In genomic region chr11:15993360-15993759, GRCh38 we compare ENCODE assay signal across 23 cellular contexts.
DNase-seq lines count a peak whose midpoint lies in the region; ATAC-seq and TF ChIP-seq lines count a peak whose summit lies in the region.
"Had no signal": no experiment of that assay in that cellular context is flagged by ENCODE, and none has a peak within 500 bp of the region (broad histone marks: within the 10 kb centered on the region; RNA-seq: fewer than 3 reads in every experiment).

No MANE protein-coding gene starts in this region.

- POLR2A ChIA-PET in IMR-90 (lab: Charles Lee; ENCODE audit: unreplicated experiment), result no interaction called here

- H3K4me3 Mint-ChIP-seq in nephron, result no peak overlapping the region
- H3K4me3 Mint-ChIP-seq: CD14-positive monocyte; CD4-positive, alpha-beta T cell; CD8-positive, alpha-beta memory T cell; HFFc6 had no signal

- H2BK20ac ChIP-seq in IMR-90 (ENCODE audit: low read depth, low read length), result no peak overlapping the region

- peaks cover 6% of the 10 kb centered on the region; the same call in 1 of the 2 replicates for H3K4me1 ChIP-seq in IMR-90 (ENCODE audit: control insufficient read depth, insufficient read depth, low read length)
- H3K4me1 ChIP-seq: A549; BE2C; BLaER1 treated with 17β-estradiol and CSF1 and Interleukin-3, amounts not matched to agents 10 nM and 100 nM; HAP-1 had no signal

- peaks cover 6% of the 10 kb centered on the region for H3K9me1 ChIP-seq in IMR-90 (ENCODE audit: insufficient read depth, low read length)

- peaks cover 2% of the 10 kb centered on the region for H3K9me3 Mint-ChIP-seq in nephron
- H3K9me3 Mint-ChIP-seq: CD4-positive, alpha-beta T cell; HFFc6 had no signal

- dilution Hi-C loops in IMR-90 (cut with HindIII; ENCODE audit: low sequenced_read_pairs, unreplicated experiment), result no loop called here

- peaks cover 46% of the 10 kb centered on the region for H3K4me1 Mint-ChIP-seq in nephron
- H3K4me1 Mint-ChIP-seq: CD14-positive monocyte; CD8-positive, alpha-beta memory T cell had no signal

- DNase-seq in IMR-90 (no peak), NCI-H69 (lab: John Stamatoyannopoulos, UW) (peak; percentile 80), posterior vena cava (ENCODE audit: low spot score) (no peak), cortex of kidney (lab: John Stamatoyannopoulos, UW) (no peak)
- DNase-seq: 8988T; ACHN; AML-193; BE2C; CD4-positive, alpha-beta T cell; CD8-positive, alpha-beta memory T cell; DMS 273 treated with DMSO at 0.1 percent for 48 hours; DMS79; EL; GF-D8; GOT3; HFFc6 had no signal

- H3K18ac ChIP-seq in IMR-90 (ENCODE audit: low read depth, low read length), result no peak overlapping the region

- no peak overlapping the region for H2BK5ac ChIP-seq in IMR-90 (ENCODE audit: low read depth, low read length, poor library complexity, severe bottlenecking)

- WGBS in IMR-90 (ENCODE audit: extremely low coverage in 2 of 2, insufficient read length in 1 of 2), 2 experiments, result no CpG with 5 or more reads among the region's 4 CpGs

- no peaks in the 10 kb centered on the region for H3K27me3 ChIP-seq in IMR-90 (ENCODE audit: control insufficient read depth, insufficient read depth, low read length)
- H3K27me3 ChIP-seq: BE2C; BLaER1 treated with 17β-estradiol and CSF1 and Interleukin-3, amounts not matched to agents 10 nM and 100 nM had no signal

- intact Hi-C loops in IMR-90 (cut with micrococcal nuclease), result no loop called here
- intact Hi-C loops in posterior vena cava (cut with DNase I), result no loop called here

- TF ChIP-seq RAD21 in IMR-90 (IDR thresholded peaks at IDR 0.05; ENCODE audit: low read length), result no peak

- peaks cover 5% of the 10 kb centered on the region for H3K36me3 Mint-ChIP-seq in nephron (ENCODE audit: low read depth)
- H3K36me3 Mint-ChIP-seq: CD14-positive monocyte; CD8-positive, alpha-beta memory T cell had no signal

- H3K27ac Mint-ChIP-seq in nephron, result peak overlapping the region in 2 of 3 experiments; percentile 6 to 34
- H3K27ac Mint-ChIP-seq: CD14-positive monocyte; CD4-positive, alpha-beta T cell; CD8-positive, alpha-beta memory T cell; HFFc6 had no signal

- no peak for TF ChIP-seq POLR2A in IMR-90 (IDR thresholded peaks at IDR 0.05; ENCODE audit: low read depth, low read length)

- H2BK15ac ChIP-seq in IMR-90 (ENCODE audit: low read depth, low read length), result peak overlapping the region; percentile 58; the same call in 1 of the 3 replicates

- no peak overlapping the region for H3K4me2 ChIP-seq in IMR-90 (ENCODE audit: low read depth, low read length)
- H3K4me2 ChIP-seq: A549; BLaER1 treated with 17β-estradiol and CSF1 and Interleukin-3, amounts not matched to agents 10 nM and 100 nM had no signal

- no peak for TF ChIP-seq CTCF in IMR-90 (conservative IDR thresholded peaks at IDR 0.05; ENCODE audit: low read depth, low read length)
- TF ChIP-seq CTCF in nephron (IDR thresholded peaks at IDR 0.05; ENCODE audit: unreplicated experiment in 3 of 3), result no peak

- no peak overlapping the region for H4K8ac ChIP-seq in IMR-90 (ENCODE audit: low read depth in 2 of 2, low read length in 2 of 2)

- H3K14ac ChIP-seq in IMR-90 (replicated peaks; ENCODE audit: low read depth, low read length), result no peak overlapping the region

- no peaks in the 10 kb centered on the region for H3K79me1 ChIP-seq in IMR-90 (ENCODE audit: low read depth in 1 of 2, low read length in 2 of 2)

- no peak overlapping the region for H3K23ac ChIP-seq in IMR-90 (ENCODE audit: low read depth, low read length)

- CTCF ChIA-PET in IMR-90 (lab: Yijun Ruan, JAX), result no interaction called here

- no peaks in the 10 kb centered on the region for H3K9me3 ChIP-seq in IMR-90 (ENCODE audit: control insufficient read depth, insufficient read depth, low read length)
- H3K9me3 ChIP-seq: A549; BE2C; BLaER1 treated with 17β-estradiol and CSF1 and Interleukin-3, amounts not matched to agents 10 nM and 100 nM; HAP-1 had no signal

- H4K91ac ChIP-seq in IMR-90 (ENCODE audit: insufficient read depth, low read depth, low read length), result no peak overlapping the region

- no peak overlapping the region for H3K4me3 ChIP-seq in IMR-90 (ENCODE audit: insufficient read depth, low read depth, low read length)
- H3K4me3 ChIP-seq: A549; BLaER1 treated with 17β-estradiol and CSF1 and Interleukin-3, amounts not matched to agents 10 nM and 100 nM; HAP-1 had no signal

- ATAC-seq in IMR-90 (ENCODE audit: low read depth) (no peak), GM18858 (IDR thresholded peaks at IDR 0.05; ENCODE audit: unreplicated experiment) (no peak), HG02870 (IDR thresholded peaks at IDR 0.05; ENCODE audit: unreplicated experiment) (no peak)
- ATAC-seq: A549 had no signal

- in situ Hi-C loops in IMR-90 (cut with MboI; ENCODE audit: low sequenced_read_pairs), result no loop called here

- no peaks in the 10 kb centered on the region for H3K27me3 Mint-ChIP-seq in nephron (ENCODE audit: low read depth)
- H3K27me3 Mint-ChIP-seq: CD4-positive, alpha-beta T cell; CD8-positive, alpha-beta memory T cell had no signal

- H2AK5ac ChIP-seq in IMR-90 (ENCODE audit: low read depth, low read length), result no peak overlapping the region

- H4K5ac ChIP-seq in IMR-90 (ENCODE audit: low read depth, low read length), result no peak overlapping the region

- peak overlapping the region; percentile 47; the same call in 1 of the 2 replicates for H3K4ac ChIP-seq in IMR-90 (ENCODE audit: low read depth, low read length)

- H2AFZ ChIP-seq in IMR-90 (replicated peaks; ENCODE audit: low read length, poor library complexity), result no peak overlapping the region

- no peaks in the 10 kb centered on the region for H3K36me3 ChIP-seq in IMR-90 (ENCODE audit: control insufficient read depth, insufficient read depth, low read length)
- H3K36me3 ChIP-seq: BE2C; BLaER1 treated with 17β-estradiol and CSF1 and Interleukin-3, amounts not matched to agents 10 nM and 100 nM; HAP-1 had no signal

- no peak overlapping the region for H3K9ac ChIP-seq in IMR-90 (ENCODE audit: low read depth, low read length)
- H3K9ac ChIP-seq: BLaER1 treated with 17β-estradiol and CSF1 and Interleukin-3, amounts not matched to agents 10 nM and 100 nM had no signal

- no peaks in the 10 kb centered on the region for H4K20me1 ChIP-seq in IMR-90 (ENCODE audit: insufficient read depth, low read length)
- H4K20me1 ChIP-seq: BLaER1 treated with 17β-estradiol and CSF1 and Interleukin-3, amounts not matched to agents 10 nM and 100 nM had no signal

- no peak overlapping the region for H3K56ac ChIP-seq in IMR-90 (ENCODE audit: extremely low read depth, insufficient read depth, low read length)

- no TSS peak for BruUV-seq in IMR-90 (replicated peaks; lab: Mats Ljungman, UMichigan)

- no peak overlapping the region for H2AK9ac ChIP-seq in IMR-90 (replicated peaks; ENCODE audit: low read depth, low read length, poor library complexity)

- no peak overlapping the region for H3K27ac ChIP-seq in IMR-90 (ENCODE audit: insufficient read depth, low read length)
- H3K27ac ChIP-seq: A549; BLaER1 treated with 17β-estradiol and CSF1 and Interleukin-3, amounts not matched to agents 10 nM and 100 nM had no signal

- no peak overlapping the region; the same call in 1 of the 2 replicates for H2BK120ac ChIP-seq in IMR-90 (ENCODE audit: low read depth, low read length)

TF ChIP-seq in IMR-90, 13 proteins besides CTCF, POLR2A, EP300 and RAD21:
- no peak for TF ChIP-seq RCOR1 (IDR thresholded peaks at IDR 0.05; ENCODE audit: insufficient replicate concordance, low read length)
- no peak for TF ChIP-seq BHLHE40 (IDR thresholded peaks at IDR 0.05; ENCODE audit: low read depth, low read length)
- no peak for TF ChIP-seq ELK1 (IDR thresholded peaks at IDR 0.05; ENCODE audit: borderline replicate concordance, low read depth, low read length)
- TF ChIP-seq CHD1 (IDR thresholded peaks at IDR 0.05; ENCODE audit: low read depth, low read length), result no peak
- no peak for TF ChIP-seq NFE2L2 (IDR thresholded peaks at IDR 0.05; ENCODE audit: low read depth, low read length)
- TF ChIP-seq FOS (IDR thresholded peaks at IDR 0.05; ENCODE audit: low read depth, low read length), result no peak
- no peak for TF ChIP-seq RFX5 (IDR thresholded peaks at IDR 0.05; ENCODE audit: low read depth, low read length)
- TF ChIP-seq MAZ (IDR thresholded peaks at IDR 0.05; ENCODE audit: borderline replicate concordance, low read depth, low read length), result no peak
- TF ChIP-seq SMC3 (IDR thresholded peaks at IDR 0.05; ENCODE audit: low read depth, low read length), result no peak
- TF ChIP-seq MAFK (IDR thresholded peaks at IDR 0.05; ENCODE audit: low read depth, low read length), result no peak
- TF ChIP-seq USF2 (IDR thresholded peaks at IDR 0.05; ENCODE audit: low read depth, low read length), result no peak
- no peak for TF ChIP-seq MXI1 (IDR thresholded peaks at IDR 0.05; ENCODE audit: borderline replicate concordance, low read depth, low read length)
- TF ChIP-seq CEBPB (IDR thresholded peaks at IDR 0.05; ENCODE audit: low read depth, low read length), result no peak
